Comparison of ENCODE assay signal across 8 cellular contexts in genomic region chr1:92481598-92482403, GRCh38. TPM values are rescaled to one million over a fixed set of nuclear protein-coding genes. Genes with fewer than 3 reads are reported as not detected.
A peak's percentile ranks its signal among the peaks of the same experiment; 100 is the strongest.
DNase-seq lines count a peak whose midpoint lies in the region; ATAC-seq and TF ChIP-seq lines count a peak whose summit lies in the region.

No MANE protein-coding gene starts in this region.

- H3K9me3 Mint-ChIP-seq in mesothelial cell of epicardium = no peaks in the 10 kb centered on the region

- no peaks in the 10 kb centered on the region for H3K36me3 ChIP-seq in cardiac muscle cell
- no peaks in the 10 kb centered on the region for H3K36me3 ChIP-seq in brain microvascular endothelial cell (replicated peaks)
- H3K36me3 ChIP-seq in upper lobe of right lung = peaks cover 4% of the 10 kb centered on the region

- H3K27me3 ChIP-seq in cardiac muscle cell (peaks cover 100% of the 10 kb centered on the region), brain microvascular endothelial cell (replicated peaks) (peaks cover 59% of the 10 kb centered on the region), upper lobe of right lung (peaks cover 73% of the 10 kb centered on the region)

- H3K4me1 ChIP-seq in cardiac muscle cell (ENCODE audit: low read depth) (peaks cover 19% of the 10 kb centered on the region), upper lobe of right lung (peaks cover 50% of the 10 kb centered on the region)

- no peak for ATAC-seq in upper lobe of right lung
- no peak for ATAC-seq in GM18907 (IDR thresholded peaks at IDR 0.05; ENCODE audit: unreplicated experiment)

- peaks cover 94% of the 10 kb centered on the region for H3K27me3 Mint-ChIP-seq in mesothelial cell of epicardium (ENCODE audit: low read depth)

- peaks cover 47% of the 10 kb centered on the region for H3K4me1 Mint-ChIP-seq in mesothelial cell of epicardium

- H3K4me3 ChIP-seq in cardiac muscle cell = peak overlapping the region; percentile 11
- H3K4me3 ChIP-seq in brain microvascular endothelial cell (ENCODE audit: low read depth, low read length) = peak overlapping the region; percentile 27
- peak overlapping the region; percentile 55 for H3K4me3 ChIP-seq in upper lobe of right lung

- in situ Hi-C loops in brain microvascular endothelial cell (cut with HindIII; ENCODE audit: low pct_ligation_motif_present, low sequenced_read_pairs) = no loop called here

- H3K27ac ChIP-seq in cardiac muscle cell (no peak overlapping the region), brain microvascular endothelial cell (no peak overlapping the region), upper lobe of right lung (no peak overlapping the region)

- no peaks in the 10 kb centered on the region for H3K36me3 Mint-ChIP-seq in mesothelial cell of epicardium

- TF ChIP-seq CTCF in cardiac muscle cell (IDR thresholded peaks at IDR 0.05; ENCODE audit: low read depth, low read length) (no peak), brain microvascular endothelial cell (IDR thresholded peaks at IDR 0.05; ENCODE audit: low read depth, low read length, missing control alignments) (no peak), mesothelial cell of epicardium (IDR thresholded peaks at IDR 0.05; ENCODE audit: unreplicated experiment) (no peak), upper lobe of right lung (IDR thresholded peaks at IDR 0.05) (no peak)

- peak overlapping the region; percentile 34 for H3K4me3 Mint-ChIP-seq in mesothelial cell of epicardium

- DNase-seq in cardiac muscle cell (ENCODE audit: low read depth in 1 of 2, low spot score in 1 of 2) = peak; percentile 33 to 38
- no peak for DNase-seq in cardiac septum (ENCODE audit: low spot score)
- DNase-seq in brain microvascular endothelial cell = no peak
- peak in 1 of 2 experiments; percentile 46 for DNase-seq in mesothelial cell of epicardium (ENCODE audit: low spot score in 2 of 2, unreplicated experiment in 2 of 2)
- DNase-seq in upper lobe of right lung = no peak
- no peak for DNase-seq in amygdala (lab: John Stamatoyannopoulos, UW)
- DNase-seq in ureter (ENCODE audit: low spot score) = no peak

- H3K9me3 ChIP-seq in cardiac muscle cell (ENCODE audit: low read depth) (no peaks in the 10 kb centered on the region), upper lobe of right lung (no peaks in the 10 kb centered on the region)

- no peak overlapping the region for H3K27ac Mint-ChIP-seq in mesothelial cell of epicardium

- intact Hi-C loops in cardiac septum (cut with DNase I) = no loop called here
- intact Hi-C loops in upper lobe of right lung (cut with DNase I) = no loop called here

RNA-seq across cellular contexts. Expression of gene GFI1, which starts 4.9 kb away (rescaled TPM):
- total RNA-seq in cardiac muscle cell = 0.12 and 0.32 TPM in 2 replicates
- polyA plus RNA-seq in cardiac muscle cell = not detected in 2 replicates
- total RNA-seq in cardiac septum = 0.19 TPM
- 0.34 to 0.58 TPM (median 0.41 TPM) in 3 replicates for total RNA-seq in mesothelial cell of epicardium
- total RNA-seq in upper lobe of right lung = 5.4 TPM
- 2.4 TPM for total RNA-seq in ureter

Comparison
In these comparisons a context has a peak if more than half of its experiments do, and no peak if none do; other contexts are left out.
1. DNase-seq: peak in cardiac muscle cell (2 of 2); none in cardiac septum (single experiment), brain microvascular endothelial cell (single experiment), upper lobe of right lung (single experiment), amygdala (0 of 56) and ureter (single experiment).
2. Peak in every context shown above with its lines, with median percentiles within 50 percentile points of each other: H3K4me3 ChIP-seq.